ENCODE assay signal across 1 cellular context in the genomic region with DNA sequence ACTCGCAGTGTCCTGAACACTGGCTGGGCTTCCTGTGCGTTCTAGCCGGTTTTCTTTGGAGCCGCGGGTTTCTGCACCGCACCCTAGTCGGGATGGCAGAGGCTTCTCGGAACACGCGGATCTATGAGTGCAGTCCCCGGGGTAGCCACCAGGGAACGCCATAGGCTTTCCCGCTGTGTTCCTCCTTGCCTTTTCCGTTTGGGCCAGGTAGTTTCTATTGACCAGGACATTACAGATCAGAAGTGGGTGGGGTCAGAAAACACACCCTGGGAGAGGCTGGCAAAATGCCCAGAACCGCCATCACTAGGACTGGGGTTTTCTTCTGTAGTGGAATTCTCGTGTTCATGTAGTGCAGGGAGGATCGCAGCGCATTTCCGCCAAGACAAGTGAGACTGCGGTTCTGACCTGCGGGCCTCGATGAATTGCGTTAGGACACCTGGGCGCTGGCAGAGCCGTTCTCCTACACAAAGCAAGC.
TF ChIP-seq lines count a peak whose summit lies in the region.

No MANE protein-coding gene starts in this region.

TF ChIP-seq in K562, 482 proteins besides CTCF, POLR2A, EP300 and RAD21:
- peak; percentile 79 for TF ChIP-seq NFIC (IDR thresholded peaks at IDR 0.05)
TF ChIP-seq in K562: peak in this region for 1; not testable (repeated sequence) for 481.
